8 cellular contexts compared by ENCODE assay signal in genomic region chr1:75991497-75992114, GRCh38. TPM values are rescaled to one million over a fixed set of nuclear protein-coding genes. Genes with fewer than 3 reads are reported as not detected.
DNase-seq lines count a peak whose midpoint lies in the region; TF ChIP-seq lines count a peak whose summit lies in the region.

No MANE protein-coding gene starts in this region.

- no peaks in the 10 kb centered on the region for H3K4me1 Mint-ChIP-seq in type B pancreatic cell (ENCODE audit: unreplicated experiment)

- H3K27ac ChIP-seq in parathyroid adenoma = no peak overlapping the region

- no peak overlapping the region for H3K4me3 ChIP-seq in parathyroid adenoma (ENCODE audit: low read depth, low read length)

- H3K36me3 ChIP-seq in parathyroid adenoma (ENCODE audit: control insufficient read depth, insufficient read depth, low read length) = no peaks in the 10 kb centered on the region

- no peaks in the 10 kb centered on the region for H3K4me1 ChIP-seq in parathyroid adenoma

- no peaks in the 10 kb centered on the region for H3K9me3 Mint-ChIP-seq in type B pancreatic cell

- H3K79me2 ChIP-seq in parathyroid adenoma = no peaks in the 10 kb centered on the region

- DNase-seq in GDM1 (lab: John Stamatoyannopoulos, UW) (peak; percentile 42), H4 (ENCODE audit: low spot score) (peak; percentile 78), M059J (ENCODE audit: low read depth) (peak; percentile 82), SHP77 treated with DMSO at 0.1 percent for 48 hours (lab: John Stamatoyannopoulos, UW) (peak; percentile 41), globus pallidus (ENCODE audit: low spot score) (peak; percentile 84), type B pancreatic cell (ENCODE audit: extremely low spot score, unreplicated experiment) (peak; percentile 81)
- peak; percentile 5 to 60 (median 32) for DNase-seq in activated naive CD4-positive, alpha-beta T cell (lab: John Stamatoyannopoulos, UW)

- H3K4me3 Mint-ChIP-seq in type B pancreatic cell = no peak overlapping the region

- peak; percentile 75 for TF ChIP-seq CTCF in parathyroid adenoma (IDR thresholded peaks at IDR 0.05)
- peak; percentile 91 for TF ChIP-seq CTCF in type B pancreatic cell (conservative IDR thresholded peaks at IDR 0.05)

- no peaks in the 10 kb centered on the region for H3K36me3 Mint-ChIP-seq in type B pancreatic cell

- no peak overlapping the region for H2AFZ ChIP-seq in parathyroid adenoma

- peaks cover 3% of the 10 kb centered on the region for H3K27me3 Mint-ChIP-seq in type B pancreatic cell

- no peaks in the 10 kb centered on the region for H3K27me3 ChIP-seq in parathyroid adenoma (ENCODE audit: control insufficient read depth, insufficient read depth, low read length)

- H3K27ac Mint-ChIP-seq in type B pancreatic cell = no peak overlapping the region

- no peaks in the 10 kb centered on the region for H3K9me3 ChIP-seq in parathyroid adenoma (ENCODE audit: control insufficient read depth, low read length)

- H3K4me2 ChIP-seq in parathyroid adenoma (ENCODE audit: low read length) = no peak overlapping the region

- H3K9ac ChIP-seq in parathyroid adenoma = no peak overlapping the region

RNA-seq across cellular contexts. Expression of gene ASB17, which starts 59.4 kb away (rescaled TPM):
- not detected in 2 replicates for total RNA-seq in H4 (2014; rRNA removed; shearing (Covaris generic))
- total RNA-seq in M059J (2014; rRNA removed; shearing (Covaris generic)) = not detected in 2 replicates
- not detected in 2 replicates for total RNA-seq in type B pancreatic cell (ENCODE audit: low replicate concordance)

Comparison
In these comparisons a context has a peak if more than half of its experiments do, and no peak if none do; other contexts are left out.
1. DNase-seq: peak in every context shown above with its lines; median percentile 84 in globus pallidus; 82 in M059J; 81 in type B pancreatic cell; 78 in H4; 42 in GDM1; 41 in SHP77 treated with DMSO at 0.1 percent for 48 hours; 32 in activated naive CD4-positive, alpha-beta T cell.